In genomic region chr6:44258921-44259320, GRCh38 we compare ENCODE assay signal across 17 cellular contexts. TPM values are rescaled to one million over a fixed set of nuclear protein-coding genes. Genes with fewer than 3 reads are reported as not detected.
DNase-seq lines count a peak whose midpoint lies in the region; ATAC-seq and TF ChIP-seq lines count a peak whose summit lies in the region.
"Had no signal": no experiment of that assay in that cellular context is flagged by ENCODE, and none has a peak within 500 bp of the region (broad histone marks: within the 10 kb centered on the region; RNA-seq: fewer than 3 reads in every experiment).

No MANE protein-coding gene starts in this region.

- peak overlapping the region; percentile 83 for H3K4me3 Mint-ChIP-seq in stimulated activated naive CD8-positive, alpha-beta T cell treated with anti-CD3 and anti-CD28 coated beads, Interleukin-15, Interleukin-2, amounts not matched to agents 100 ng/mL and 50 ng/mL, for 24 hours
- no peak overlapping the region for H3K4me3 Mint-ChIP-seq in stimulated activated naive CD8-positive, alpha-beta T cell treated with anti-CD3 and anti-CD28 coated beads, Interleukin-15, amount 100 ng/mL, for 72 hours
- H3K4me3 Mint-ChIP-seq in activated B cell treated with CpG ODN at 0.5 μM for 24 hours = peak overlapping the region; percentile 84

- ATAC-seq in stimulated activated naive CD8-positive, alpha-beta T cell treated with anti-CD3 and anti-CD28 coated beads, Interleukin-15, amount 100 ng/mL, for 72 hours = no peak
- ATAC-seq in activated B cell treated with CpG ODN at 0.5 μM for 24 hours (ENCODE audit: low read depth) (no peak), GM21717 (IDR thresholded peaks at IDR 0.05; ENCODE audit: unreplicated experiment) (no peak), left ventricle myocardium superior (no peak)

- TF ChIP-seq POLR2A in esophagus muscularis mucosa (IDR thresholded peaks at IDR 0.05; ENCODE audit: low read depth) = no peak

- intact Hi-C loops in activated B cell treated with CpG ODN at 0.5 μM for 24 hours (cut with micrococcal nuclease) (no loop called here), esophagus muscularis mucosa (cut with DNase I) (no loop called here), left ventricle myocardium superior (cut with micrococcal nuclease) (no loop called here)

- WGBS in esophagus muscularis mucosa = 100% methylated on average over 2 of the region's 3 CpGs

- no peak for TF ChIP-seq EP300 in esophagus muscularis mucosa (IDR thresholded peaks at IDR 0.05)

- H3K9me3 Mint-ChIP-seq in stimulated activated naive CD8-positive, alpha-beta T cell treated with anti-CD3 and anti-CD28 coated beads, Interleukin-15, Interleukin-2, amounts not matched to agents 100 ng/mL and 50 ng/mL, for 24 hours = no peaks in the 10 kb centered on the region
- no peaks in the 10 kb centered on the region for H3K9me3 Mint-ChIP-seq in stimulated activated naive CD8-positive, alpha-beta T cell treated with anti-CD3 and anti-CD28 coated beads, Interleukin-15, amount 100 ng/mL, for 72 hours
- no peaks in the 10 kb centered on the region for H3K9me3 Mint-ChIP-seq in activated B cell treated with CpG ODN at 0.5 μM for 24 hours
- H3K9me3 Mint-ChIP-seq: H9 had no signal

- H3K27ac ChIP-seq in esophagus muscularis mucosa (replicated peaks in 1 of 4) = no peak overlapping the region
- H3K27ac ChIP-seq: epithelial cell of prostate had no signal

- H3K27ac Mint-ChIP-seq in stimulated activated naive CD8-positive, alpha-beta T cell treated with anti-CD3 and anti-CD28 coated beads, Interleukin-15, Interleukin-2, amounts not matched to agents 100 ng/mL and 50 ng/mL, for 24 hours = peak overlapping the region; percentile 98
- H3K27ac Mint-ChIP-seq in stimulated activated naive CD8-positive, alpha-beta T cell treated with anti-CD3 and anti-CD28 coated beads, Interleukin-15, amount 100 ng/mL, for 72 hours = no peak overlapping the region
- peak overlapping the region; percentile 99 for H3K27ac Mint-ChIP-seq in activated B cell treated with CpG ODN at 0.5 μM for 24 hours

- peaks cover 63% of the 10 kb centered on the region for H3K36me3 Mint-ChIP-seq in stimulated activated naive CD8-positive, alpha-beta T cell treated with anti-CD3 and anti-CD28 coated beads, Interleukin-15, Interleukin-2, amounts not matched to agents 100 ng/mL and 50 ng/mL, for 24 hours (ENCODE audit: low read depth)
- peaks cover 91% of the 10 kb centered on the region for H3K36me3 Mint-ChIP-seq in activated B cell treated with CpG ODN at 0.5 μM for 24 hours (ENCODE audit: low read depth)

- POLR2A ChIA-PET in activated B cell treated with CpG ODN at 0.5 μM for 24 hours (lab: Charles Lee) = interaction anchor here (13.7 kb wide), 1 partner anchor 13 kb away, joined by 549 read pairs; the partner anchor contains the start of gene HSP90AB1

- H3K36me3 ChIP-seq in esophagus muscularis mucosa = peaks cover 11 to 48% (median 32%) of the 10 kb centered on the region in 4 donors

- DNase-seq in stimulated activated naive CD8-positive, alpha-beta T cell treated with anti-CD3 and anti-CD28 coated beads, Interleukin-15, amount 100 ng/mL, for 72 hours = no peak
- DNase-seq in activated B cell treated with CpG ODN at 0.5 μM for 24 hours (no peak), islet precursor cell (peak; percentile 41), esophagus muscularis mucosa (ENCODE audit: extremely low spot score) (no peak), DMS79 (lab: John Stamatoyannopoulos, UW) (no peak), left ventricle myocardium superior (no peak)
- DNase-seq: DND-41; H9; mesendoderm; Right ventricle myocardium superior; stimulated activated CD4-positive, alpha-beta T cell treated with anti-CD3 and anti-CD28 coated beads, Interleukin-4, amount 100 ng/mL, for 4 hours; upper lobe of left lung had no signal

- H3K4me1 Mint-ChIP-seq in stimulated activated naive CD8-positive, alpha-beta T cell treated with anti-CD3 and anti-CD28 coated beads, Interleukin-15, Interleukin-2, amounts not matched to agents 100 ng/mL and 50 ng/mL, for 24 hours (ENCODE audit: low read depth) = peaks cover 78% of the 10 kb centered on the region
- H3K4me1 Mint-ChIP-seq in stimulated activated naive CD8-positive, alpha-beta T cell treated with anti-CD3 and anti-CD28 coated beads, Interleukin-15, amount 100 ng/mL, for 72 hours = peaks cover 88% of the 10 kb centered on the region
- peaks cover 90% of the 10 kb centered on the region for H3K4me1 Mint-ChIP-seq in activated B cell treated with CpG ODN at 0.5 μM for 24 hours

- TF ChIP-seq CTCF in activated B cell treated with CpG ODN at 0.5 μM for 24 hours (IDR thresholded peaks at IDR 0.05) = no peak
- no peak for TF ChIP-seq CTCF in esophagus muscularis mucosa (IDR thresholded peaks at IDR 0.05)

- CTCF ChIA-PET in activated B cell treated with CpG ODN at 0.5 μM for 24 hours (lab: Charles Lee) = interaction anchor here (0.9 to 1.3 kb wide), 2 partner anchors 11 to 86 kb away, joined by 3 to 5 read pairs; partner anchors contain the start of gene HSP90AB1

- peaks cover 30 to 64% (median 51%) of the 10 kb centered on the region in 4 donors for H3K4me1 ChIP-seq in esophagus muscularis mucosa

- H3K4me3 ChIP-seq in esophagus muscularis mucosa = no peak overlapping the region
- H3K4me3 ChIP-seq: upper lobe of left lung had no signal

- H3K9me3 ChIP-seq in esophagus muscularis mucosa = no peaks in the 10 kb centered on the region
- H3K9me3 ChIP-seq: upper lobe of left lung had no signal

- no peaks in the 10 kb centered on the region for H3K27me3 Mint-ChIP-seq in stimulated activated naive CD8-positive, alpha-beta T cell treated with anti-CD3 and anti-CD28 coated beads, Interleukin-15, Interleukin-2, amounts not matched to agents 100 ng/mL and 50 ng/mL, for 24 hours
- no peaks in the 10 kb centered on the region for H3K27me3 Mint-ChIP-seq in stimulated activated naive CD8-positive, alpha-beta T cell treated with anti-CD3 and anti-CD28 coated beads, Interleukin-15, amount 100 ng/mL, for 72 hours
- H3K27me3 Mint-ChIP-seq in activated B cell treated with CpG ODN at 0.5 μM for 24 hours = no peaks in the 10 kb centered on the region

- no peaks in the 10 kb centered on the region for H3K27me3 ChIP-seq in esophagus muscularis mucosa
- H3K27me3 ChIP-seq: upper lobe of left lung had no signal

RNA-seq across cellular contexts. Expression of gene SLC35B2, which starts 1.6 kb away (rescaled TPM):
- 27.0 and 29.1 TPM in 2 replicates for total RNA-seq in activated B cell treated with CpG ODN at 0.5 μM for 24 hours
- total RNA-seq in esophagus muscularis mucosa = 10 to 100 TPM; 22.8 to 37.9 (median 32.6) TPM
- 20.0 TPM for total RNA-seq in left ventricle myocardium superior

RNA-seq across cellular contexts. Expression of gene NFKBIE, which starts 6.4 kb away (rescaled TPM):
- total RNA-seq in activated B cell treated with CpG ODN at 0.5 μM for 24 hours = 94.7 and 99.2 TPM in 2 replicates
- total RNA-seq in esophagus muscularis mucosa = 10 to 100 TPM in 1 of 4 donors, 1 to 10 TPM in 3; 7.0 to 10.4 (median 8.5) TPM
- total RNA-seq in left ventricle myocardium superior = 3.1 TPM

RNA-seq across cellular contexts. Expression of gene TMEM151B, which starts 11.3 kb away (rescaled TPM):
- total RNA-seq in activated B cell treated with CpG ODN at 0.5 μM for 24 hours (0.10 TPM in 1 of 2 replicates, not detected in the other), esophagus muscularis mucosa (under 1 TPM; 0.39 to 0.98 (median 0.46) TPM), left ventricle myocardium superior (not detected)
- total RNA-seq: activated CD8-positive, alpha-beta memory T cell treated with anti-CD3 and anti-CD28 coated beads for 36 hours; osteoblast; Right ventricle myocardium superior; upper lobe of left lung had no signal

RNA-seq across cellular contexts. Expression of gene HSP90AB1, which starts 12.0 kb away (rescaled TPM):
- 1,222 and 1,311 TPM in 2 replicates for total RNA-seq in activated B cell treated with CpG ODN at 0.5 μM for 24 hours
- 100 to 1,000 TPM; 356 to 729 (median 499) TPM for total RNA-seq in esophagus muscularis mucosa
- 873 TPM for total RNA-seq in left ventricle myocardium superior

RNA-seq across cellular contexts. Expression of gene SLC29A1, which starts 35.5 kb away (rescaled TPM):
- total RNA-seq in activated B cell treated with CpG ODN at 0.5 μM for 24 hours (15.0 and 17.3 TPM in 2 replicates), esophagus muscularis mucosa (100 to 1,000 TPM in 3 of 4 donors, 10 to 100 TPM in 1; 68.9 to 159 (median 138) TPM), left ventricle myocardium superior (217 TPM)

Comparison
In these comparisons a context has a peak if more than half of its experiments do, and no peak if none do; other contexts are left out.
1. H3K27ac Mint-ChIP-seq: peak in stimulated activated naive CD8-positive, alpha-beta T cell treated with anti-CD3 and anti-CD28 coated beads, Interleukin-15, Interleukin-2, amounts not matched to agents 100 ng/mL and 50 ng/mL, for 24 hours (single experiment) and activated B cell treated with CpG ODN at 0.5 μM for 24 hours (single experiment); none in stimulated activated naive CD8-positive, alpha-beta T cell treated with anti-CD3 and anti-CD28 coated beads, Interleukin-15, amount 100 ng/mL, for 72 hours (0 of 2).
2. H3K4me3 Mint-ChIP-seq: peak in stimulated activated naive CD8-positive, alpha-beta T cell treated with anti-CD3 and anti-CD28 coated beads, Interleukin-15, Interleukin-2, amounts not matched to agents 100 ng/mL and 50 ng/mL, for 24 hours (single experiment) and activated B cell treated with CpG ODN at 0.5 μM for 24 hours (single experiment); none in stimulated activated naive CD8-positive, alpha-beta T cell treated with anti-CD3 and anti-CD28 coated beads, Interleukin-15, amount 100 ng/mL, for 72 hours (0 of 2).